26 cellular contexts compared by ENCODE assay signal in genomic region chr7:128197989-128198580, GRCh38. TPM values are rescaled to one million over a fixed set of nuclear protein-coding genes. Genes with fewer than 3 reads are reported as not detected.
DNase-seq lines count a peak whose midpoint lies in the region; ATAC-seq and TF ChIP-seq lines count a peak whose summit lies in the region.
"Had no signal": no experiment of that assay in that cellular context is flagged by ENCODE, and none has a peak within 500 bp of the region (broad histone marks: within the 10 kb centered on the region; RNA-seq: fewer than 3 reads in every experiment).

No MANE protein-coding gene starts in this region.

- H3K4me1 Mint-ChIP-seq in stimulated activated naive CD8-positive, alpha-beta T cell treated with anti-CD3 and anti-CD28 coated beads, Interleukin-15, amount 100 ng/mL, for 72 hours = peaks cover 22% of the 10 kb centered on the region

- H3K4me3 Mint-ChIP-seq in stimulated activated naive CD8-positive, alpha-beta T cell treated with anti-CD3 and anti-CD28 coated beads, Interleukin-15, amount 100 ng/mL, for 72 hours = no peak overlapping the region
- H3K4me3 Mint-ChIP-seq: B cell; CD4-positive, alpha-beta T cell had no signal

- peak; percentile 53 for DNase-seq in epithelial cell of esophagus (ENCODE audit: low read depth)
- peak; percentile 51 for DNase-seq in mesenteric fat pad (ENCODE audit: low spot score)
- DNase-seq in RPMI8226 = no peak
- DNase-seq in kidney tubule cell (ENCODE audit: low spot score) = no peak
- DNase-seq in stimulated activated naive CD8-positive, alpha-beta T cell treated with anti-CD3 and anti-CD28 coated beads, Interleukin-15, amount 100 ng/mL, for 72 hours = no peak
- DNase-seq: CD4-positive, alpha-beta T cell; COR-L47; DMS 273 treated with DMSO at 0.1 percent for 48 hours; DMS79 treated with DMSO at 0.1 percent for 48 hours; H7; NCI-H1417; NCI-H1694 treated with DMSO at 0.1 percent for 48 hours; NCI-H2081 treated with DMSO at 0.1 percent for 48 hours; NCI-H446 treated with DMSO at 0.1 percent for 48 hours; NCI-H526 treated with DMSO at 0.1 percent for 48 hours; OCI-M1; SHP77 had no signal

- TF ChIP-seq CTCF in HEK293 (tag by site-specific recombination; IDR thresholded peaks at IDR 0.05) (no peak), epithelial cell of esophagus (IDR thresholded peaks at IDR 0.05; ENCODE audit: insufficient read depth, low read depth, low read length, missing control alignments) (peak; percentile 7)

- CTCF ChIA-PET in HEK293 (lab: Yijun Ruan, JAX) = interaction anchor here (0.6 to 3.6 kb wide), 2 partner anchors 11 to 671 kb away, joined by 3 to 31 read pairs; no protein-coding TSS in a partner anchor

- H3K4me3 ChIP-seq in BLaER1 = no peak overlapping the region
- H3K4me3 ChIP-seq in HEK293 (ENCODE audit: low read depth, low read length) = no peak overlapping the region
- no peak overlapping the region for H3K4me3 ChIP-seq in epithelial cell of esophagus (ENCODE audit: low read length)
- H3K4me3 ChIP-seq: K562, MG63 had no signal

- no peak overlapping the region for H3K27ac ChIP-seq in BLaER1
- H3K27ac ChIP-seq in HEK293 (ENCODE audit: extremely low read depth, low read depth, low read length) = no peak overlapping the region
- H3K27ac ChIP-seq: HL-60 had no signal

- no peak for ATAC-seq in stimulated activated naive CD8-positive, alpha-beta T cell treated with anti-CD3 and anti-CD28 coated beads, Interleukin-15, amount 100 ng/mL, for 72 hours
- ATAC-seq: HepG2, K562 had no signal

- no peak overlapping the region for H3K9ac ChIP-seq in BLaER1

- POLR2A ChIA-PET in HEK293 (lab: Yijun Ruan, JAX) = no interaction called here

- peaks cover 29 to 34% of the 10 kb centered on the region in 2 donors for H3K9me3 Mint-ChIP-seq in stimulated activated naive CD8-positive, alpha-beta T cell treated with anti-CD3 and anti-CD28 coated beads, Interleukin-15, amount 100 ng/mL, for 72 hours

- H3K9me3 ChIP-seq in BLaER1 (peaks cover 27% of the 10 kb centered on the region), HEK293 (ENCODE audit: control insufficient read depth, insufficient read depth, low read depth, low read length) (no peaks in the 10 kb centered on the region)

- H4K20me1 ChIP-seq in BLaER1 = no peaks in the 10 kb centered on the region

- H3K27me3 Mint-ChIP-seq in stimulated activated naive CD8-positive, alpha-beta T cell treated with anti-CD3 and anti-CD28 coated beads, Interleukin-15, amount 100 ng/mL, for 72 hours = peaks cover 34% of the 10 kb centered on the region

- 0 out of 2 replicates have a peak overlapping the region, but pooled peaks have one; percentile 5 for H3K4me2 ChIP-seq in BLaER1

- H3K4me1 ChIP-seq in BLaER1 (peaks cover 8% of the 10 kb centered on the region; the same call in 1 of the 2 replicates), HEK293 (ENCODE audit: control insufficient read depth, insufficient read depth, low read length) (no peaks in the 10 kb centered on the region)

- H3K27me3 ChIP-seq in BLaER1 = peaks cover 30% of the 10 kb centered on the region
- H3K27me3 ChIP-seq: MG63 had no signal

- no peaks in the 10 kb centered on the region for H3K36me3 ChIP-seq in BLaER1
- no peaks in the 10 kb centered on the region for H3K36me3 ChIP-seq in HEK293 (ENCODE audit: control insufficient read depth in 2 of 2, insufficient read depth in 1 of 2, low read length in 2 of 2)
- H3K36me3 ChIP-seq: MG63 had no signal

- H3K27ac Mint-ChIP-seq in stimulated activated naive CD8-positive, alpha-beta T cell treated with anti-CD3 and anti-CD28 coated beads, Interleukin-15, amount 100 ng/mL, for 72 hours = no peak overlapping the region
- H3K27ac Mint-ChIP-seq: B cell; CD4-positive, alpha-beta T cell had no signal

TF ChIP-seq in HEK293, 187 proteins besides CTCF, POLR2A, EP300 and RAD21:
- TF ChIP-seq ZBTB7A (tag by site-specific recombination; IDR thresholded peaks at IDR 0.05; ENCODE audit: low read depth) = no peak
- no peak for TF ChIP-seq ZNF341 (tag by site-specific recombination; IDR thresholded peaks at IDR 0.05; ENCODE audit: low read depth)
- peak; percentile 36; the same call in 1 of the 2 replicates for TF ChIP-seq KLF1 (tag by site-specific recombination; IDR thresholded peaks at IDR 0.05)
- no peak for TF ChIP-seq ZNF311 (tag by site-specific recombination; IDR thresholded peaks at IDR 0.05; ENCODE audit: borderline replicate concordance)
- TF ChIP-seq ZNF350 (tag by site-specific recombination; IDR thresholded peaks at IDR 0.05) = no peak
TF ChIP-seq in HEK293: peak in this region for 1.

RNA-seq across cellular contexts. Expression of gene LEP, which starts 43.0 kb away (rescaled TPM):
- 784 TPM for total RNA-seq in mesenteric fat pad
- total RNA-seq: B cell; CD4-positive, alpha-beta T cell; H7; HepG2; HT-29; K562; LHCN-M2 had no signal

Comparison
In these comparisons a context has a peak if more than half of its experiments do, and no peak if none do; other contexts are left out.
1. DNase-seq: peak in epithelial cell of esophagus (single experiment) and mesenteric fat pad (single experiment); none in RPMI8226 (single experiment), kidney tubule cell (single experiment) and stimulated activated naive CD8-positive, alpha-beta T cell treated with anti-CD3 and anti-CD28 coated beads, Interleukin-15, amount 100 ng/mL, for 72 hours (0 of 2).